Comparison of ENCODE assay signal across 8 cellular contexts in the genomic region with DNA sequence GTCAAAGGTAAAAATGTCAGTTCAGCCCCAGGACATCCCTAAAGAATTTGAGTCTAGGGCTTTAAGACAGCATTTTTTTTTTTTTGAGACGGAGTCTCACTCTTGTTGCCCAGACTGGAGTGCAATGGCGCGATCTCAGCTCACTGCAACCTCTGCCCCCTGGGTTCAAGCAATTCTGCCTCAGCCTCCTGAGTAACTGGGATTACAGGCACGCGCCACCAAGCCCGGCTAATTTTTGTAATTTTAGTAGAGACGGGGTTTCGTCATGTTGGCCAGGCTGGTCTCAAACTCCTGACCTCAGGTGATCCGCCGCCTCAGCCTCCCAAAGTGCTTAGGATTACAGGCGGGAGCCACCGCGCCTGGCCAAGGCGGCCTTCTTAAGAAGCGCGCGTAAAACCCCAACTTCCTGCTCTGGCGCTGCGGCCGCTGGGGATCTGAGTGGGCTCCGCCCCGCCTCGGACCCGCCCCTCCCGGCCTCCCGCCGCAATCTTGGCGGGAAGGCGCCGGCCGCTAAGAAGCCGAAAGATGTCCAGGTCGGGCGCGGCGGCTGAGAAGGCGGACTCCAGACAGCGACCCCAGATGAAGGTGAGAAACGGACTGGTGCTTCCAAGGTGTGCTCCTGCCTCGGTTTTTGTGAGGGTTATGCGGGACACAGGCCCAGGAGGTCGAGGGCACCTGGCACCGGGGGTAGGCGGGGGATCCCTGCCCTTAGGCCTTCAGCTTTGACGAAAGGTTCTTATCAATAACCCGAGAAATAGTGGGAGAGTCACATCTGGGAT. TPM values are rescaled to one million over a fixed set of nuclear protein-coding genes. Genes with fewer than 3 reads are reported as not detected.
DNase-seq lines count a peak whose midpoint lies in the region; ATAC-seq, FAIRE-seq and TF ChIP-seq lines count a peak whose summit lies in the region.
"Not testable (repeated sequence)": the region's sequence is repeated elsewhere in the genome, so short reads cannot be mapped to it uniquely, and the experiment has no call there.

A gene (plus strand): TSS at position 495 of the 779 bp plus-strand sequence. CDS start 31 bp downstream, at position 526.

- H3K4me1 Mint-ChIP-seq in HFFc6 (ENCODE audit: low read depth) (peaks cover 37% of the 10 kb centered on the region), neural progenitor cell (peaks cover 24% of the 10 kb centered on the region)
- peaks cover 66% of the 10 kb centered on the region for H3K4me1 Mint-ChIP-seq in stimulated activated naive CD8-positive, alpha-beta T cell treated with anti-CD3 and anti-CD28 coated beads, Interleukin-15, Interleukin-2, amounts not matched to agents 100 ng/mL and 50 ng/mL, for 24 hours (ENCODE audit: low read depth)

- peaks cover 16% of the 10 kb centered on the region for H3K36me3 Mint-ChIP-seq in HFFc6 (ENCODE audit: low read depth)
- H3K36me3 Mint-ChIP-seq in neural progenitor cell, result peaks cover 17% of the 10 kb centered on the region
- peaks cover 38% of the 10 kb centered on the region for H3K36me3 Mint-ChIP-seq in stimulated activated naive CD8-positive, alpha-beta T cell treated with anti-CD3 and anti-CD28 coated beads, Interleukin-15, Interleukin-2, amounts not matched to agents 100 ng/mL and 50 ng/mL, for 24 hours (ENCODE audit: low read depth)

- ATAC-seq in SK-N-SH treated with all-trans-retinoic acid at 6 μM for 48 hours, result peak; percentile 81

- TF ChIP-seq CTCF in HFFc6 (IDR thresholded peaks at IDR 0.05); neural progenitor cell (IDR thresholded peaks at IDR 0.05): not testable (repeated sequence)

- not testable (repeated sequence) for H3K9me3 Mint-ChIP-seq in HFFc6; neural progenitor cell; stimulated activated naive CD8-positive, alpha-beta T cell treated with anti-CD3 and anti-CD28 coated beads, Interleukin-15, Interleukin-2, amounts not matched to agents 100 ng/mL and 50 ng/mL, for 24 hours

- not testable (repeated sequence) for H3K9me3 ChIP-seq in neural progenitor cell (ENCODE audit: low read depth)

- H3K9ac ChIP-seq in neural progenitor cell, result not testable (repeated sequence)

- H3K79me2 ChIP-seq in neural progenitor cell (ENCODE audit: low read depth), result peaks cover 47% of the 10 kb centered on the region

- H3K4me3 Mint-ChIP-seq in HFFc6 (peak within 1 kb of the TSS; percentile 87), neural progenitor cell (peak within 1 kb of the TSS; percentile 85)
- H3K4me3 Mint-ChIP-seq in stimulated activated naive CD8-positive, alpha-beta T cell treated with anti-CD3 and anti-CD28 coated beads, Interleukin-15, Interleukin-2, amounts not matched to agents 100 ng/mL and 50 ng/mL, for 24 hours, result peak within 1 kb of the TSS; percentile 89

- H3K27me3 ChIP-seq in neural progenitor cell, result not testable (repeated sequence)

- peaks cover 30% of the 10 kb centered on the region for H3F3A ChIP-seq in neural progenitor cell (ENCODE audit: low read depth)

- H3K27me3 Mint-ChIP-seq in HFFc6 (ENCODE audit: insufficient read depth); neural progenitor cell (ENCODE audit: insufficient read depth, low read depth); stimulated activated naive CD8-positive, alpha-beta T cell treated with anti-CD3 and anti-CD28 coated beads, Interleukin-15, Interleukin-2, amounts not matched to agents 100 ng/mL and 50 ng/mL, for 24 hours: not testable (repeated sequence)

- peak within 1 kb of the TSS; percentile 51 for H3K4me3 ChIP-seq in neural progenitor cell

- H3K4me1 ChIP-seq in neural progenitor cell, result peaks cover 16% of the 10 kb centered on the region

- not testable (repeated sequence) for H3K36me3 ChIP-seq in neural progenitor cell

- peak within 1 kb of the TSS; percentile 94 for H2AFZ ChIP-seq in neural progenitor cell (replicated peaks)

- H3K27ac Mint-ChIP-seq in HFFc6, result peak within 1 kb of the TSS; percentile 82
- H3K27ac Mint-ChIP-seq in neural progenitor cell, result not testable (repeated sequence)
- H3K27ac Mint-ChIP-seq in stimulated activated naive CD8-positive, alpha-beta T cell treated with anti-CD3 and anti-CD28 coated beads, Interleukin-15, Interleukin-2, amounts not matched to agents 100 ng/mL and 50 ng/mL, for 24 hours, result peak within 1 kb of the TSS; percentile 75

- H3K27ac ChIP-seq in neural progenitor cell, result not testable (repeated sequence)

- peak within 1 kb of the TSS; percentile 79 for H3K4me2 ChIP-seq in neural progenitor cell

- FAIRE-seq in frontal cortex (lab: Jason Lieb, UNC), result not testable (repeated sequence)

- DNase-seq in ELF-1 (ENCODE audit: low read depth, low spot score) (peak; percentile 93), HFFc6 (peak; percentile 49), NCI-H1092 treated with DMSO at 0.1 percent for 48 hours (lab: John Stamatoyannopoulos, UW) (peak; percentile 74), frontal cortex (ENCODE audit: low spot score in 2 of 2) (peak; percentile 15 to 67), neural progenitor cell (ENCODE audit: low spot score) (peak; percentile 93)
- DNase-seq in activated naive CD4-positive, alpha-beta T cell treated with Interleukin-2 at 50 U/mL for 16 hours, result peak; percentile 77

- not testable (repeated sequence) for H4K20me1 ChIP-seq in neural progenitor cell (ENCODE audit: low read depth)

RNA-seq across cellular contexts. Expression of the gene that starts here (rescaled TPM):
- 10 to 100 TPM in 5 of 6 experiments, 1 to 10 TPM in 1; 8.8 to 25.1 (median 20.5) TPM for total RNA-seq in HFFc6 (2021; fragmentation: NEBNext Ultra II Directional; extraction: Animal tissue kit (Norgen Biotek cat#: 25700))
- 16.7 TPM for total RNA-seq in frontal cortex
- 31.5 and 32.6 TPM in 2 replicates for total RNA-seq in neural progenitor cell (ENCODE audit: low replicate concordance)

Comparison
In these comparisons a context has a peak if more than half of its experiments do, and no peak if none do; other contexts are left out.
1. DNase-seq: peak in every context shown above with its lines; median percentile 93 in ELF-1; 93 in neural progenitor cell; 77 in activated naive CD4-positive, alpha-beta T cell treated with Interleukin-2 at 50 U/mL for 16 hours; 74 in NCI-H1092 treated with DMSO at 0.1 percent for 48 hours; 49 in HFFc6; 41 in frontal cortex.